In the genomic region with DNA sequence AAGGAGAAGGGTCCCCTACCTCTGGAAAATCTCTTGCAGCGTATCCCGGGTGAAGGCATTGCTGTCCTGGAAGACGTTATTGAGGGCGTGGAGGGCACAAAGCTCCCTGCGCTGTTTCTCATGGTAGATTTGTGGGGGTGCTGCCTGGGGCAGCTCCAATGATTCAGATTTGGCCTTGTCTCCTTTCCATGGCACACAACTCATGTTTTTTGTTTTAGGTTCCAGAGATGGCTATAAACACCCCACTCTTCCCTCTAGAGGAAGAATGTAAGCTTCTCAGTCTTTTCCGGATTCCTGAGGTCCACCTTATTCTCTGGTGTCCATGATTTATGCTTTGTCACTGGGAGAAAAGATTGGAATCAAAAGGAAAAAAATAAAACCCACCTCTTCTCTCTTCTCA, we compare ENCODE assay signal across 6 cellular contexts. TPM values are rescaled to one million over a fixed set of nuclear protein-coding genes. Genes with fewer than 3 reads are reported as not detected.
DNase-seq lines count a peak whose midpoint lies in the region; ATAC-seq lines count a peak whose summit lies in the region.

No MANE protein-coding gene starts in this region.

- peak overlapping the region; percentile 94 for H3K9ac ChIP-seq in BLaER1
- H3K9ac ChIP-seq in iPS-18a (ENCODE audit: low read length): peak overlapping the region; percentile 74

- DNase-seq in SJCRH30: peak in 1 of 2 experiments; percentile 9

- H3K4me2 ChIP-seq in BLaER1: peak overlapping the region; percentile 83

- no peaks in the 10 kb centered on the region; the same call in 1 of the 2 replicates for H3K27me3 ChIP-seq in BLaER1
- no peaks in the 10 kb centered on the region for H3K27me3 ChIP-seq in SJCRH30
- no peaks in the 10 kb centered on the region for H3K27me3 ChIP-seq in iPS-18a (ENCODE audit: control insufficient read depth, insufficient read depth, low read length)

- no peak for ATAC-seq in esophagus mucosa
- ATAC-seq in HG03378 (IDR thresholded peaks at IDR 0.05; ENCODE audit: unreplicated experiment): no peak

- WGBS in urinary bladder: 13% methylated on average over 6 of the region's 6 CpGs

- peak overlapping the region; percentile 95 for H3K4me3 ChIP-seq in BLaER1
- peak overlapping the region; percentile 95 for H3K4me3 ChIP-seq in SJCRH30
- H3K4me3 ChIP-seq in iPS-18a (ENCODE audit: low read length): peak overlapping the region; percentile 59
- H3K4me3 ChIP-seq in urinary bladder (ENCODE audit: low read depth, low read length): peak overlapping the region; percentile 75

- H3K9me3 ChIP-seq in BLaER1 (no peaks in the 10 kb centered on the region), SJCRH30 (replicated peaks) (no peaks in the 10 kb centered on the region), iPS-18a (ENCODE audit: control insufficient read depth, low read depth, low read length) (no peaks in the 10 kb centered on the region)

- no peak overlapping the region for H3K27ac ChIP-seq in BLaER1
- no peak overlapping the region; the same call in 1 of the 2 replicates for H3K27ac ChIP-seq in SJCRH30
- H3K27ac ChIP-seq in iPS-18a (ENCODE audit: low read length): no peak overlapping the region
- H3K27ac ChIP-seq in urinary bladder (ENCODE audit: low read depth): no peak overlapping the region

- H3K36me3 ChIP-seq in BLaER1 (0 out of 2 replicates have a peak, but pooled peaks cover 4% of the 10 kb centered on the region), SJCRH30 (no peaks in the 10 kb centered on the region), iPS-18a (ENCODE audit: control insufficient read depth, low read depth, low read length) (no peaks in the 10 kb centered on the region), urinary bladder (ENCODE audit: insufficient read depth) (no peaks in the 10 kb centered on the region)

- H4K20me1 ChIP-seq in BLaER1: peaks cover 37% of the 10 kb centered on the region

- H3K4me1 ChIP-seq in BLaER1 (peaks cover 58% of the 10 kb centered on the region), SJCRH30 (peaks cover 3% of the 10 kb centered on the region; the same call in 1 of the 2 replicates), iPS-18a (ENCODE audit: control insufficient read depth, low read depth, low read length) (peaks cover 22% of the 10 kb centered on the region), urinary bladder (ENCODE audit: insufficient read depth) (no peaks in the 10 kb centered on the region)

RNA-seq across cellular contexts. Expression of a gene that starts 1.0 kb away (rescaled TPM):
- 25.9 and 26.5 TPM in 2 replicates for total RNA-seq in SJCRH30 (2014; rRNA removed; shearing (Covaris generic))
- 40.2 TPM for total RNA-seq in urinary bladder
- 43.9 TPM for polyA plus RNA-seq in urinary bladder
- 25.6 TPM for total RNA-seq in esophagus mucosa

RNA-seq across cellular contexts. Expression of a gene that starts 6.0 kb away (rescaled TPM):
- 27.2 and 28.1 TPM in 2 replicates for total RNA-seq in SJCRH30 (2014; rRNA removed; shearing (Covaris generic))
- total RNA-seq in urinary bladder: 30.8 TPM
- 27.8 TPM for polyA plus RNA-seq in urinary bladder
- total RNA-seq in esophagus mucosa: 20.0 TPM

RNA-seq across cellular contexts. Expression of a gene that starts 18.0 kb away (rescaled TPM):
- 79.0 and 84.3 TPM in 2 replicates for total RNA-seq in SJCRH30 (2014; rRNA removed; shearing (Covaris generic))
- 34.4 TPM for total RNA-seq in urinary bladder
- 35.8 TPM for polyA plus RNA-seq in urinary bladder
- total RNA-seq in esophagus mucosa: 90.9 TPM

RNA-seq across cellular contexts. Expression of a gene that starts 43.3 kb away (rescaled TPM):
- total RNA-seq in SJCRH30 (2014; rRNA removed; shearing (Covaris generic)): 8.2 and 9.9 TPM in 2 replicates
- total RNA-seq in urinary bladder (17.0 TPM), esophagus mucosa (18.4 TPM)
- 63.5 TPM for polyA plus RNA-seq in urinary bladder

RNA-seq across cellular contexts. Expression of a gene that starts 43.6 kb away (rescaled TPM):
- 0.47 and 0.66 TPM in 2 replicates for total RNA-seq in SJCRH30 (2014; rRNA removed; shearing (Covaris generic))
- 4.9 TPM for total RNA-seq in urinary bladder
- 0.48 TPM for polyA plus RNA-seq in urinary bladder
- 0.72 TPM for total RNA-seq in esophagus mucosa
